Comparison of ENCODE assay signal across 1 cellular context in the genomic region with DNA sequence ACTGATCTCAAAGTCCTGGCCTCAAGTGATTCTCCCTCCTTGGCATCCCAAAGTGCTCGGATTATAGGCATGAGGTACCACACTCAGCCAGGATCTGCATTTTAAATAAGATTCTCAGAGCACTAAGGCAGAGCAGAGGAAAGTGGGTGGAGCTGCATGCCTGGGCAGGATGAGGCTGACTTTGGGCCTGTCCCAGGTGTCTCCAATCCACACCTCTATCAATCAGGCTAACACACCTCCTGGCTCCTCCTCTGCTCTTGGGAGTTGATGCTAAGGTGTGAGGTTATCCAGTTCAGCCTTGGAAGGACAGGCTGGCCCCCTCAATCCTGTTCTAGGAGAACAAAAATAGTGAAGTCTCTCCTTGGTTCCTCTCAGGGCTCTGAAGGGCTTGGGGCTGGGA.
TF ChIP-seq lines count a peak whose summit lies in the region.

No MANE protein-coding gene starts in this region.

TF ChIP-seq in GM23338, 12 proteins besides CTCF, POLR2A, EP300 and RAD21:
- TF ChIP-seq ZNF331 (CRISPR knock-in tag; IDR thresholded peaks at IDR 0.05; ENCODE audit: low read depth) = no peak
- no peak for TF ChIP-seq JUNB (IDR thresholded peaks at IDR 0.05; ENCODE audit: unreplicated experiment)
- no peak for TF ChIP-seq ZNF114 (CRISPR knock-in tag; IDR thresholded peaks at IDR 0.05)
- no peak for TF ChIP-seq CREB1 (CRISPR knock-in tag; IDR thresholded peaks at IDR 0.05; ENCODE audit: low read depth)
TF ChIP-seq in GM23338: peak in this region for 0.
